Comparison of ENCODE assay signal across 31 cellular contexts in genomic region chr7:142432386-142432785, GRCh38.
"Had no signal": no experiment of that assay in that cellular context is flagged by ENCODE, and none has a peak within 500 bp of the region (broad histone marks: within the 10 kb centered on the region; RNA-seq: fewer than 3 reads in every experiment).

No MANE protein-coding gene starts in this region.

- H3K36me3 ChIP-seq: ascending aorta, breast epithelium, cardiac muscle cell, colonic mucosa, esophagus squamous epithelium, gastroesophageal sphincter, heart right ventricle had no signal

- H3K4me3 ChIP-seq: ascending aorta, breast epithelium, cardiac muscle cell, colonic mucosa, dorsolateral prefrontal cortex, esophagus squamous epithelium, gastroesophageal sphincter, heart right ventricle, hepatocyte had no signal

- H3K4me2 ChIP-seq: hepatocyte had no signal

- H3K79me2 ChIP-seq: hepatocyte had no signal

- H3K4me3 Mint-ChIP-seq: activated CD4-positive, alpha-beta memory T cell treated with anti-CD3 and anti-CD28 coated beads for 36 hours; activated CD4-positive, alpha-beta T cell treated with anti-CD3 and anti-CD28 coated beads for 36 hours; activated CD4-positive, alpha-beta T cell treated with anti-CD3 and anti-CD28 coated beads, Interleukin-2, amount 10 ng/mL, durations not matched to agents 24 days and 14 days; activated naive CD8-positive, alpha-beta T cell; activated T-cell treated with anti-CD3 and anti-CD28 coated beads, Interleukin-2, amount 50 U/mL, for 4 hours; activated T-helper 17 cell treated with anti-CD3 and anti-CD28 coated beads, Interleukin-2, amount 50 U/mL, for 72 hours; brain; effector memory CD8-positive, alpha-beta T cell; T-helper 17 cell had no signal

- H3K27ac ChIP-seq: ascending aorta, breast epithelium, cardiac muscle cell, colonic mucosa, dorsolateral prefrontal cortex, epithelial cell of prostate, esophagus squamous epithelium, gastroesophageal sphincter, heart right ventricle, hepatocyte had no signal

- H3K27me3 Mint-ChIP-seq: activated CD4-positive, alpha-beta T cell treated with anti-CD3 and anti-CD28 coated beads for 36 hours; activated naive CD8-positive, alpha-beta T cell; activated T-helper 17 cell treated with anti-CD3 and anti-CD28 coated beads, Interleukin-2, amount 50 U/mL, for 72 hours had no signal

- H3K4me1 Mint-ChIP-seq: brain had no signal

- H3K4me1 ChIP-seq: ascending aorta, breast epithelium, colonic mucosa, esophagus squamous epithelium, gastroesophageal sphincter, heart right ventricle had no signal

- ATAC-seq: activated CD4-positive, alpha-beta T cell treated with anti-CD3 and anti-CD28 coated beads for 36 hours; activated T-cell treated with anti-CD3 and anti-CD28 coated beads, Interleukin-2, amount 50 U/mL, for 4 hours; activated T-helper 17 cell treated with anti-CD3 and anti-CD28 coated beads, Interleukin-2, amount 50 U/mL, for 72 hours; effector memory CD8-positive, alpha-beta T cell; gastroesophageal sphincter; heart right ventricle; T-helper 17 cell had no signal

- DNase-seq: activated CD4-positive, alpha-beta memory T cell treated with anti-CD3 and anti-CD28 coated beads for 36 hours; activated CD4-positive, alpha-beta T cell treated with anti-CD3 and anti-CD28 coated beads for 36 hours; activated CD4-positive, alpha-beta T cell treated with anti-CD3 and anti-CD28 coated beads, Interleukin-2, amount 10 ng/mL, durations not matched to agents 24 days and 14 days; activated CD4-positive, CD25-positive, alpha-beta regulatory T cell; activated CD4-positive, CD25-positive, alpha-beta regulatory T cell treated with anti-CD3 and anti-CD28 coated beads, Interleukin-2, amount 50 U/mL, for 72 hours; activated CD8-positive, alpha-beta memory T cell treated with anti-CD3 and anti-CD28 coated beads for 24 hours; activated effector memory CD4-positive, alpha-beta T cell treated with Interleukin-2 at 50 U/mL for 16 hours; activated gamma-delta T cell treated with Interleukin-2 at 50 U/mL for 16 hours; activated naive CD4-positive, alpha-beta T cell treated with anti-CD3 and anti-CD28 coated beads, Interleukin-2, amount 50 U/mL, for 16 hours; activated naive CD4-positive, alpha-beta T cell treated with Interleukin-2 at 50 U/mL for 16 hours; activated T-cell treated with anti-CD3 and anti-CD28 coated beads, Interleukin-2, amount 50 U/mL, for 4 hours; central memory CD4-positive, alpha-beta T cell; cerebellar nuclear complex; colonic mucosa; dorsolateral prefrontal cortex; effector CD4-positive, alpha-beta T cell; effector memory CD8-positive, alpha-beta T cell; esophagus squamous epithelium; foreskin melanocyte; heart right ventricle; T-helper 1 cell; T-helper 17 cell had no signal

- H3K27ac Mint-ChIP-seq: activated CD4-positive, alpha-beta memory T cell treated with anti-CD3 and anti-CD28 coated beads for 36 hours; activated CD4-positive, alpha-beta T cell treated with anti-CD3 and anti-CD28 coated beads for 36 hours; activated CD4-positive, alpha-beta T cell treated with anti-CD3 and anti-CD28 coated beads, Interleukin-2, amount 10 ng/mL, durations not matched to agents 24 days and 14 days; activated naive CD8-positive, alpha-beta T cell; activated T-helper 17 cell treated with anti-CD3 and anti-CD28 coated beads, Interleukin-2, amount 50 U/mL, for 72 hours; brain; effector memory CD8-positive, alpha-beta T cell had no signal

- H3K9me3 ChIP-seq: ascending aorta, breast epithelium, colonic mucosa, esophagus squamous epithelium, gastroesophageal sphincter had no signal

- H2AFZ ChIP-seq: hepatocyte had no signal

- H3K9me3 Mint-ChIP-seq: activated CD4-positive, alpha-beta memory T cell treated with anti-CD3 and anti-CD28 coated beads for 36 hours; activated CD4-positive, alpha-beta T cell treated with anti-CD3 and anti-CD28 coated beads, Interleukin-2, amount 10 ng/mL, durations not matched to agents 24 days and 14 days; activated T-cell treated with anti-CD3 and anti-CD28 coated beads, Interleukin-2, amount 50 U/mL, for 4 hours; activated T-helper 17 cell treated with anti-CD3 and anti-CD28 coated beads, Interleukin-2, amount 50 U/mL, for 72 hours; brain; effector memory CD8-positive, alpha-beta T cell had no signal

- H3K36me3 Mint-ChIP-seq: activated CD4-positive, alpha-beta memory T cell treated with anti-CD3 and anti-CD28 coated beads for 36 hours; activated naive CD8-positive, alpha-beta T cell; brain had no signal

- H3K27me3 ChIP-seq: ascending aorta, breast epithelium, cardiac muscle cell, colonic mucosa, dorsolateral prefrontal cortex, esophagus squamous epithelium, gastroesophageal sphincter, hepatocyte had no signal
